3 cellular contexts compared by ENCODE assay signal in genomic region chr20:43842126-43843020, GRCh38.
TF ChIP-seq lines count a peak whose summit lies in the region.

No MANE protein-coding gene starts in this region.

TF ChIP-seq in SK-N-SH, 30 proteins besides CTCF, POLR2A, EP300 and RAD21:
- TF ChIP-seq NRF1 (IDR thresholded peaks at IDR 0.05; ENCODE audit: low read depth, low read length), result no peak
- TF ChIP-seq USF2 (IDR thresholded peaks at IDR 0.05; ENCODE audit: borderline replicate concordance, low read depth, low read length), result no peak
- TF ChIP-seq FOXJ3 (CRISPR knock-in tag; IDR thresholded peaks at IDR 0.05), result no peak
- no peak for TF ChIP-seq FOXM1 (IDR thresholded peaks at IDR 0.05; ENCODE audit: low read depth)
- TF ChIP-seq NFIC (IDR thresholded peaks at IDR 0.05; ENCODE audit: borderline replicate concordance), result no peak
- no peak for TF ChIP-seq ELF1 (IDR thresholded peaks at IDR 0.05)
- no peak for TF ChIP-seq GABPA (IDR thresholded peaks at IDR 0.05; ENCODE audit: low read depth)
- no peak for TF ChIP-seq JUND (IDR thresholded peaks at IDR 0.05)
- no peak for TF ChIP-seq RXRA (IDR thresholded peaks at IDR 0.05; ENCODE audit: borderline replicate concordance, low read depth)
TF ChIP-seq in SK-N-SH: peak in this region for 0.

TF ChIP-seq in SK-N-SH treated with all-trans-retinoic acid at 6 μM for 48 hours, 23 proteins besides CTCF, POLR2A, EP300 and RAD21:
- TF ChIP-seq ZNF8 (CRISPR knock-in tag; IDR thresholded peaks at IDR 0.05) (no peak), TCF4 (CRISPR knock-in tag; IDR thresholded peaks at IDR 0.05; ENCODE audit: borderline replicate concordance) (no peak), ZFP30 (CRISPR knock-in tag; IDR thresholded peaks at IDR 0.05) (no peak), CSRNP3 (CRISPR knock-in tag; IDR thresholded peaks at IDR 0.05) (no peak), BACH2 (CRISPR knock-in tag; IDR thresholded peaks at IDR 0.05; ENCODE audit: borderline replicate concordance) (no peak), CREB5 (CRISPR knock-in tag; IDR thresholded peaks at IDR 0.05; ENCODE audit: low read depth) (no peak), ARNTL (CRISPR knock-in tag; IDR thresholded peaks at IDR 0.05; ENCODE audit: borderline replicate concordance, low read depth) (no peak), ZFP3 (CRISPR knock-in tag; IDR thresholded peaks at IDR 0.05) (no peak)
- TF ChIP-seq, protein P1, sequence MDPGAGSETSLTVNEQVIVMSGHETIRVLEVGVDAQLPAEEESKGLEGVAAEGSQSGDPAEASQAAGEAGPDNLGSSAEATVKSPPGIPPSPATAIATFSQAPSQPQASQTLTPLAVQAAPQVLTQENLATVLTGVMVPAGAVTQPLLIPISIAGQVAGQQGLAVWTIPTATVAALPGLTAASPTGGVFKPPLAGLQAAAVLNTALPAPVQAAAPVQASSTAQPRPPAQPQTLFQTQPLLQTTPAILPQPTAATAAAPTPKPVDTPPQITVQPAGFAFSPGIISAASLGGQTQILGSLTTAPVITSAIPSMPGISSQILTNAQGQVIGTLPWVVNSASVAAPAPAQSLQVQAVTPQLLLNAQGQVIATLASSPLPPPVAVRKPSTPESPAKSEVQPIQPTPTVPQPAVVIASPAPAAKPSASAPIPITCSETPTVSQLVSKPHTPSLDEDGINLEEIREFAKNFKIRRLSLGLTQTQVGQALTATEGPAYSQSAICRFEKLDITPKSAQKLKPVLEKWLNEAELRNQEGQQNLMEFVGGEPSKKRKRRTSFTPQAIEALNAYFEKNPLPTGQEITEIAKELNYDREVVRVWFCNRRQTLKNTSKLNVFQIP (CRISPR knock-in tag; IDR thresholded peaks at IDR 0.05; ENCODE audit: borderline replicate concordance, low read depth), result no peak
- TF ChIP-seq, protein P2, sequence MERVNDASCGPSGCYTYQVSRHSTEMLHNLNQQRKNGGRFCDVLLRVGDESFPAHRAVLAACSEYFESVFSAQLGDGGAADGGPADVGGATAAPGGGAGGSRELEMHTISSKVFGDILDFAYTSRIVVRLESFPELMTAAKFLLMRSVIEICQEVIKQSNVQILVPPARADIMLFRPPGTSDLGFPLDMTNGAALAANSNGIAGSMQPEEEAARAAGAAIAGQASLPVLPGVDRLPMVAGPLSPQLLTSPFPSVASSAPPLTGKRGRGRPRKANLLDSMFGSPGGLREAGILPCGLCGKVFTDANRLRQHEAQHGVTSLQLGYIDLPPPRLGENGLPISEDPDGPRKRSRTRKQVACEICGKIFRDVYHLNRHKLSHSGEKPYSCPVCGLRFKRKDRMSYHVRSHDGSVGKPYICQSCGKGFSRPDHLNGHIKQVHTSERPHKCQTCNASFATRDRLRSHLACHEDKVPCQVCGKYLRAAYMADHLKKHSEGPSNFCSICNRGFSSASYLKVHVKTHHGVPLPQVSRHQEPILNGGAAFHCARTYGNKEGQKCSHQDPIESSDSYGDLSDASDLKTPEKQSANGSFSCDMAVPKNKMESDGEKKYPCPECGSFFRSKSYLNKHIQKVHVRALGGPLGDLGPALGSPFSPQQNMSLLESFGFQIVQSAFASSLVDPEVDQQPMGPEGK (CRISPR knock-in tag; IDR thresholded peaks at IDR 0.05; ENCODE audit: borderline replicate concordance), result no peak

TF ChIP-seq in endothelial cell of umbilical vein, 7 proteins besides CTCF, POLR2A, EP300 and RAD21:
- TF ChIP-seq MAX (IDR thresholded peaks at IDR 0.05; ENCODE audit: insufficient read depth, insufficient read length) (no peak), MYC (IDR thresholded peaks at IDR 0.05; ENCODE audit: low read depth, low read length) (no peak), EZH2 (IDR thresholded peaks at IDR 0.05; ENCODE audit: borderline replicate concordance, low read depth, low read length, severe bottlenecking) (no peak), JUN (IDR thresholded peaks at IDR 0.05; ENCODE audit: borderline replicate concordance, insufficient read depth, insufficient read length, low read depth) (no peak), POLR2AphosphoS5 (IDR thresholded peaks at IDR 0.05; ENCODE audit: insufficient read depth, low read depth, low read length) (no peak), FOS (IDR thresholded peaks at IDR 0.05; ENCODE audit: borderline replicate concordance, insufficient read depth, low read length) (no peak), GATA2 (IDR thresholded peaks at IDR 0.05; ENCODE audit: insufficient read depth, insufficient read length, low read depth, low read length) (no peak)
